12 cellular contexts compared by ENCODE assay signal in genomic region chr5:148469446-148470062, GRCh38.
A peak's percentile ranks its signal among the peaks of the same experiment; 100 is the strongest.
DNase-seq lines count a peak whose midpoint lies in the region; ATAC-seq and TF ChIP-seq lines count a peak whose summit lies in the region.
"Had no signal": no experiment of that assay in that cellular context is flagged by ENCODE, and none has a peak within 500 bp of the region (broad histone marks: within the 10 kb centered on the region; RNA-seq: fewer than 3 reads in every experiment).

No MANE protein-coding gene starts in this region.

- no peak overlapping the region for H3K4me3 Mint-ChIP-seq in effector memory CD8-positive, alpha-beta T cell
- no peak overlapping the region for H3K4me3 Mint-ChIP-seq in chondrocyte (ENCODE audit: unreplicated experiment)

- no peaks in the 10 kb centered on the region for H3K36me3 ChIP-seq in gastrocnemius medialis

- no peaks in the 10 kb centered on the region for H3K9me3 ChIP-seq in gastrocnemius medialis

- H3K4me1 Mint-ChIP-seq in effector memory CD8-positive, alpha-beta T cell (ENCODE audit: low read depth in 2 of 2): no peaks in the 10 kb centered on the region
- H3K4me1 Mint-ChIP-seq in chondrocyte (ENCODE audit: low read depth): peaks cover 13% of the 10 kb centered on the region

- peak overlapping the region in 2 of 4 donors; percentile 8 to 11 for H3K27ac ChIP-seq in gastrocnemius medialis
- H3K27ac ChIP-seq: SK-N-MC had no signal

- in situ Hi-C loops in astrocyte of the cerebellum (cut with HindIII; ENCODE audit: low sequenced_read_pairs): no loop called here
- in situ Hi-C loops in gastrocnemius medialis (cut with MboI; ENCODE audit: low sequenced_read_pairs in 4 of 4): no loop called here

- DNase-seq in HFF-Myc (ENCODE audit: extremely low read depth, low read depth): peak; percentile 21
- DNase-seq in astrocyte of the cerebellum (ENCODE audit: low read depth): peak; percentile 75
- peak; percentile 40 for DNase-seq in left ventricle myocardium superior
- peak in 1 of 2 donors; percentile 34 for DNase-seq in gastrocnemius medialis
- DNase-seq in NCI-H526 (lab: John Stamatoyannopoulos, UW): no peak
- no peak for DNase-seq in effector memory CD8-positive, alpha-beta T cell
- no peak for DNase-seq in chondrocyte (ENCODE audit: low spot score)
- DNase-seq: activated T-cell treated with anti-CD3 and anti-CD28 coated beads, Interleukin-2, amount 50 U/mL, for 1 hour; NCI-H1417 treated with DMSO at 0.1 percent for 48 hours had no signal

- no peak overlapping the region for H3K27ac Mint-ChIP-seq in effector memory CD8-positive, alpha-beta T cell
- H3K27ac Mint-ChIP-seq in chondrocyte (ENCODE audit: unreplicated experiment): no peak overlapping the region

- TF ChIP-seq CTCF in HFF-Myc (IDR thresholded peaks at IDR 0.05; ENCODE audit: low read depth, low read length, missing control alignments) (no peak), astrocyte of the cerebellum (IDR thresholded peaks at IDR 0.05; ENCODE audit: low read depth, low read length, missing control alignments) (no peak), gastrocnemius medialis (IDR thresholded peaks at IDR 0.05 in 4 of 5, conservative IDR thresholded peaks at IDR 0.05 in 1 of 5) (no peak), chondrocyte (IDR thresholded peaks at IDR 0.05) (no peak)

- no peaks in the 10 kb centered on the region for H3K4me1 ChIP-seq in gastrocnemius medialis

- no peaks in the 10 kb centered on the region for H3K36me3 Mint-ChIP-seq in effector memory CD8-positive, alpha-beta T cell (ENCODE audit: insufficient read depth)
- no peaks in the 10 kb centered on the region for H3K36me3 Mint-ChIP-seq in chondrocyte (ENCODE audit: low read depth)

- H3K27me3 Mint-ChIP-seq in effector memory CD8-positive, alpha-beta T cell: peaks cover 0 to 7% of the 10 kb centered on the region in 2 donors
- peaks cover 13% of the 10 kb centered on the region for H3K27me3 Mint-ChIP-seq in chondrocyte (ENCODE audit: low read depth)

- TF ChIP-seq POLR2A in gastrocnemius medialis (IDR thresholded peaks at IDR 0.05): no peak

- no peaks in the 10 kb centered on the region for H3K27me3 ChIP-seq in gastrocnemius medialis

- H3K4me3 ChIP-seq in HFF-Myc (replicated peaks; ENCODE audit: low read depth, low read length) (no peak overlapping the region), astrocyte of the cerebellum (ENCODE audit: low read depth, low read length) (no peak overlapping the region), gastrocnemius medialis (no peak overlapping the region)
- H3K4me3 ChIP-seq: SK-N-MC had no signal

- intact Hi-C loops in left ventricle myocardium superior (cut with micrococcal nuclease) (no loop called here), gastrocnemius medialis (cut with DNase I; ENCODE audit: low total_unique reads) (no loop called here)

- peak; percentile 71 for ATAC-seq in left ventricle myocardium superior
- ATAC-seq in gastrocnemius medialis: peak; percentile 60 to 79
- no peak for ATAC-seq in effector memory CD8-positive, alpha-beta T cell (replicated peaks)
- no peak for ATAC-seq in HG02610 (IDR thresholded peaks at IDR 0.05; ENCODE audit: unreplicated experiment)
- ATAC-seq: esophagus mucosa had no signal

- H3K9me3 Mint-ChIP-seq in effector memory CD8-positive, alpha-beta T cell: no peaks in the 10 kb centered on the region
- no peaks in the 10 kb centered on the region for H3K9me3 Mint-ChIP-seq in chondrocyte (ENCODE audit: low read depth)

Comparison
In these comparisons a context has a peak if more than half of its experiments do, and no peak if none do; other contexts are left out.
1. DNase-seq: peak in HFF-Myc (single experiment), astrocyte of the cerebellum (single experiment) and left ventricle myocardium superior (single experiment); none in NCI-H526 (0 of 2), effector memory CD8-positive, alpha-beta T cell (0 of 3) and chondrocyte (single experiment).
2. ATAC-seq: peak in left ventricle myocardium superior (single experiment) and gastrocnemius medialis (2 of 2); none in effector memory CD8-positive, alpha-beta T cell (single experiment) and HG02610 (single experiment).